ENCODE assay signal across 17 cellular contexts in genomic region chr19:27775395-27775794, GRCh38.
DNase-seq lines count a peak whose midpoint lies in the region; FAIRE-seq and TF ChIP-seq lines count a peak whose summit lies in the region.
"Had no signal": no experiment of that assay in that cellular context is flagged by ENCODE, and none has a peak within 500 bp of the region (broad histone marks: within the 10 kb centered on the region; RNA-seq: fewer than 3 reads in every experiment).

No MANE protein-coding gene starts in this region.

- CTCF ChIA-PET in BJ (lab: Yijun Ruan, JAX): no interaction called here
- CTCF ChIA-PET in H1 (lab: Charles Lee; ENCODE audit: partially characterized antibody): interaction anchor here (1.1 to 1.3 kb wide), 2 partner anchors 19 to 549 kb away, joined by 4 to 6 read pairs; no protein-coding TSS in a partner anchor

- no peak overlapping the region for H3K18ac ChIP-seq in H1 (ENCODE audit: extremely low read depth, low read length)
- H3K18ac ChIP-seq in neuronal stem cell (ENCODE audit: low read length): no peak overlapping the region

- H3K4me1 ChIP-seq in H1 (replicated peaks in 1 of 4; ENCODE audit: control insufficient read depth in 3 of 4, insufficient read depth in 4 of 4, low read length in 3 of 4) (no peaks in the 10 kb centered on the region), neuronal stem cell (ENCODE audit: control insufficient read depth in 2 of 2, insufficient read depth in 1 of 2, low read depth in 1 of 2, low read length in 2 of 2) (no peaks in the 10 kb centered on the region)
- H3K4me1 ChIP-seq: body of pancreas, foreskin keratinocyte, pancreas had no signal

- TF ChIP-seq POLR2A in H1 (IDR thresholded peaks at IDR 0.05; ENCODE audit: control extremely low read depth in 1 of 2, low read depth in 2 of 2, low read length in 2 of 2): no peak

- H3K4ac ChIP-seq in H1 (replicated peaks; ENCODE audit: insufficient read length, low read depth, low read length) (no peak overlapping the region), neuronal stem cell (ENCODE audit: low read length) (no peak overlapping the region)

- no peaks in the 10 kb centered on the region for H3K79me2 ChIP-seq in H1 (ENCODE audit: control insufficient read depth in 1 of 2, insufficient read depth in 2 of 2, low read length in 2 of 2)

- H3K27ac ChIP-seq in H1 (ENCODE audit: low read depth, low read length) (no peak overlapping the region), neuronal stem cell (replicated peaks; ENCODE audit: low read length) (no peak overlapping the region)
- H3K27ac ChIP-seq: BLaER1, body of pancreas, foreskin keratinocyte, pancreas had no signal

- H3K27me3 ChIP-seq in BJ (ENCODE audit: control insufficient read depth, insufficient read depth, low read length) (no peaks in the 10 kb centered on the region), H1 (replicated peaks in 1 of 4; ENCODE audit: control insufficient read depth in 3 of 4, extremely low read depth in 1 of 4, insufficient read depth in 3 of 4, low read length in 3 of 4) (peaks cover 12 to 26% (median 17%) of the 10 kb centered on the region in 4 experiments), neuronal stem cell (ENCODE audit: control insufficient read depth in 3 of 3, insufficient read depth in 3 of 3, low read depth in 1 of 3, low read length in 3 of 3) (peaks cover 0 to 3% (median 0%) of the 10 kb centered on the region in 3 experiments)
- H3K27me3 ChIP-seq: BLaER1, body of pancreas, foreskin keratinocyte, pancreas had no signal

- DNase-seq in AG10803 (ENCODE audit: low read depth) (no peak), BJ (ENCODE audit: low read depth) (no peak), NAMALWA (ENCODE audit: low spot score) (peak; percentile 64), H1 (ENCODE audit: low read depth in 1 of 2, low spot score in 2 of 2) (no peak), H4 (ENCODE audit: low spot score) (no peak), foreskin melanocyte (no peak), neuronal stem cell (ENCODE audit: low spot score) (no peak), NCI-H774 (lab: John Stamatoyannopoulos, UW) (no peak)
- DNase-seq: activated CD8-positive, alpha-beta memory T cell treated with anti-CD3 and anti-CD28 coated beads for 24 hours; body of pancreas; foreskin keratinocyte; GF-D8; kidney; NCI-H1092 treated with DMSO at 0.1 percent for 48 hours; pancreas; T-helper 9 cell had no signal

- H2AFZ ChIP-seq in H1 (ENCODE audit: low read length) (no peak overlapping the region), neuronal stem cell (ENCODE audit: low read length) (no peak overlapping the region)

- no peak overlapping the region for H3K14ac ChIP-seq in H1 (ENCODE audit: insufficient read length)
- H3K14ac ChIP-seq in neuronal stem cell (ENCODE audit: low read length): no peak overlapping the region

- peaks cover 4% of the 10 kb centered on the region for H3K36me3 ChIP-seq in BJ (ENCODE audit: control insufficient read depth, insufficient read depth, low read length)
- peaks cover 0 to 25% (median 0%) of the 10 kb centered on the region in 4 experiments; a peak in 2 of 8 replicates for H3K36me3 ChIP-seq in H1 (ENCODE audit: control insufficient read depth in 2 of 4, insufficient read depth in 4 of 4, low read length in 3 of 4)
- H3K36me3 ChIP-seq in neuronal stem cell (replicated peaks in 1 of 2; ENCODE audit: control insufficient read depth in 2 of 2, insufficient read depth in 2 of 2, low read length in 2 of 2): peaks cover 17 to 23% of the 10 kb centered on the region in 2 donors
- H3K36me3 ChIP-seq: pancreas had no signal

- H2BK20ac ChIP-seq in H1 (ENCODE audit: low read length): no peak overlapping the region

- H2BK120ac ChIP-seq in H1 (replicated peaks; ENCODE audit: low read depth, low read length) (no peak overlapping the region), neuronal stem cell (ENCODE audit: low read depth, low read length) (no peak overlapping the region)

- no peak overlapping the region for H3K23ac ChIP-seq in H1 (ENCODE audit: insufficient read length)
- no peak overlapping the region for H3K23ac ChIP-seq in neuronal stem cell (ENCODE audit: low read depth, low read length, poor library complexity)

- H4K8ac ChIP-seq in H1 (ENCODE audit: extremely low read depth, insufficient read depth, low read length): no peak overlapping the region; the same call in 1 of the 2 replicates
- H4K8ac ChIP-seq in neuronal stem cell (ENCODE audit: low read depth, low read length): no peak overlapping the region

- H2BK5ac ChIP-seq in H1 (ENCODE audit: low read depth, low read length) (no peak overlapping the region), neuronal stem cell (ENCODE audit: low read length) (no peak overlapping the region)

- H3K79me1 ChIP-seq in H1 (ENCODE audit: low read depth, low read length): no peaks in the 10 kb centered on the region
- no peaks in the 10 kb centered on the region for H3K79me1 ChIP-seq in neuronal stem cell (ENCODE audit: low read depth, low read length)

- no peak overlapping the region for H4K5ac ChIP-seq in H1 (ENCODE audit: insufficient read length, low read depth, low read length)

- no peak overlapping the region for H3K56ac ChIP-seq in H1 (replicated peaks; ENCODE audit: insufficient read length, low read depth, low read length)

- no peak for TF ChIP-seq EP300 in H1 (IDR thresholded peaks at IDR 0.05; ENCODE audit: borderline replicate concordance in 1 of 2, low read depth in 2 of 2, low read length in 2 of 2)

- H3K9me3 ChIP-seq in H1 (ENCODE audit: insufficient read depth in 2 of 2, low read depth in 1 of 2, low read length in 1 of 2) (peaks cover 37 to 41% of the 10 kb centered on the region in 2 experiments), neuronal stem cell (replicated peaks in 1 of 2; ENCODE audit: control insufficient read depth in 2 of 2, insufficient read depth in 1 of 2, low read depth in 1 of 2, low read length in 2 of 2) (peaks cover 20 to 43% of the 10 kb centered on the region in 2 donors)
- H3K9me3 ChIP-seq: pancreas had no signal

- H4K20me1 ChIP-seq in H1 (replicated peaks in 1 of 2; ENCODE audit: control insufficient read depth in 1 of 2, insufficient read depth in 2 of 2, low read length in 2 of 2): no peaks in the 10 kb centered on the region
- H4K20me1 ChIP-seq: BLaER1 had no signal

- H3K4me2 ChIP-seq in H1 (ENCODE audit: insufficient read depth in 1 of 2, low read depth in 2 of 2, low read length in 2 of 2) (no peak overlapping the region), neuronal stem cell (ENCODE audit: insufficient read depth, low read length, poor library complexity, severe bottlenecking) (no peak overlapping the region)
- H3K4me2 ChIP-seq: BLaER1 had no signal

- TF ChIP-seq CTCF in AG10803 (conservative IDR thresholded peaks at IDR 0.05; ENCODE audit: low read length) (peak; percentile 16; the same call in 1 of the 2 replicates), BJ (IDR thresholded peaks at IDR 0.05; ENCODE audit: insufficient read depth, low read depth, low read length) (0 out of 2 replicates have a peak, but pooled peaks have one; percentile 7), H1 (IDR thresholded peaks at IDR 0.05; ENCODE audit: control extremely low read depth in 1 of 3, insufficient read depth in 1 of 3, low read depth in 1 of 3, low read length in 3 of 3) (peak in 2 of 3 experiments; percentile 7 to 26; a peak in 2 of 4 replicates)

- no peak for FAIRE-seq in H1 (lab: Jason Lieb, UNC)
- FAIRE-seq: kidney, pancreas had no signal

- no peak overlapping the region for H4K91ac ChIP-seq in H1 (replicated peaks; ENCODE audit: insufficient read length, low read length)
- H4K91ac ChIP-seq in neuronal stem cell (ENCODE audit: low read depth, low read length, poor library complexity): no peak overlapping the region

- no peak for TF ChIP-seq RAD21 in H1 (IDR thresholded peaks at IDR 0.05 in 1 of 2, conservative IDR thresholded peaks at IDR 0.05 in 1 of 2; ENCODE audit: low read depth in 2 of 2, low read length in 2 of 2)

- H2BK15ac ChIP-seq in H1 (ENCODE audit: low read length) (no peak overlapping the region), neuronal stem cell (ENCODE audit: low read length) (no peak overlapping the region)

- H3K23me2 ChIP-seq in H1 (ENCODE audit: low read depth, low read length): no peaks in the 10 kb centered on the region

- H3K4me3 ChIP-seq in AG10803 (ENCODE audit: low read length) (no peak overlapping the region), BJ (ENCODE audit: low read depth, low read length) (no peak overlapping the region), H1 (ENCODE audit: extremely low read depth in 1 of 4, insufficient read depth in 2 of 4, low read depth in 3 of 4, low read length in 4 of 4) (no peak overlapping the region), neuronal stem cell (ENCODE audit: low read length in 2 of 2) (no peak overlapping the region)
- H3K4me3 ChIP-seq: BLaER1, body of pancreas, pancreas had no signal

- POLR2A ChIA-PET in BJ (lab: Charles Lee): no interaction called here
- POLR2A ChIA-PET in H1 (lab: Charles Lee; ENCODE audit: partially characterized antibody): no interaction called here

- H2BK12ac ChIP-seq in H1 (ENCODE audit: low read depth, low read length) (no peak overlapping the region), neuronal stem cell (ENCODE audit: low read length) (no peak overlapping the region)

- 92% methylated on average over 6 of the region's 6 CpGs; no CpG with 5 or more reads in 1 of the 2 experiments for WGBS in H1 (ENCODE audit: extremely low coverage in 1 of 2, insufficient coverage in 1 of 2, insufficient read length in 1 of 2, insufficient replicate concordance in 2 of 2, low coverage in 1 of 2, low lambda C conversion rate in 2 of 2, missing lambda C conversion rate in 1 of 2), 2 experiments
- WGBS in neuronal stem cell (ENCODE audit: extremely low coverage in 2 of 2, insufficient read length in 2 of 2, insufficient replicate concordance in 1 of 2), 2 donors: no CpG with 5 or more reads among the region's 6 CpGs

- H2AK5ac ChIP-seq in H1 (ENCODE audit: low read depth, low read length) (no peak overlapping the region), neuronal stem cell (ENCODE audit: low read depth, low read length) (no peak overlapping the region)

- H3K9ac ChIP-seq in H1 (replicated peaks in 1 of 4; ENCODE audit: extremely low read depth in 1 of 4, low read depth in 3 of 4, low read length in 3 of 4): no peak overlapping the region
- H3K9ac ChIP-seq in neuronal stem cell (ENCODE audit: low read depth, low read length, poor library complexity): no peak overlapping the region
- H3K9ac ChIP-seq: BLaER1 had no signal

TF ChIP-seq in H1, 55 proteins besides CTCF, POLR2A, EP300 and RAD21 (continues in another document):
- TF ChIP-seq EZH2 (IDR thresholded peaks at IDR 0.05; ENCODE audit: low read depth, low read length, severe bottlenecking): no peak
- no peak for TF ChIP-seq SIRT6 (IDR thresholded peaks at IDR 0.05; ENCODE audit: low read length)
- no peak for TF ChIP-seq SIN3A (conservative IDR thresholded peaks at IDR 0.05 in 1 of 2, IDR thresholded peaks at IDR 0.05 in 1 of 2; ENCODE audit: low read depth in 1 of 2, low read length in 2 of 2)
- TF ChIP-seq TAF7 (optimal IDR thresholded peaks at IDR 0.05; ENCODE audit: borderline replicate concordance, low read depth, low read length): no peak
- TF ChIP-seq NRF1 (IDR thresholded peaks at IDR 0.05; ENCODE audit: low read depth, low read length): no peak
- TF ChIP-seq JUN (IDR thresholded peaks at IDR 0.05; ENCODE audit: low read depth, low read length): no peak
- no peak for TF ChIP-seq GABPA (IDR thresholded peaks at IDR 0.05; ENCODE audit: borderline replicate concordance, insufficient read depth, low read length)
